In the genomic region with DNA sequence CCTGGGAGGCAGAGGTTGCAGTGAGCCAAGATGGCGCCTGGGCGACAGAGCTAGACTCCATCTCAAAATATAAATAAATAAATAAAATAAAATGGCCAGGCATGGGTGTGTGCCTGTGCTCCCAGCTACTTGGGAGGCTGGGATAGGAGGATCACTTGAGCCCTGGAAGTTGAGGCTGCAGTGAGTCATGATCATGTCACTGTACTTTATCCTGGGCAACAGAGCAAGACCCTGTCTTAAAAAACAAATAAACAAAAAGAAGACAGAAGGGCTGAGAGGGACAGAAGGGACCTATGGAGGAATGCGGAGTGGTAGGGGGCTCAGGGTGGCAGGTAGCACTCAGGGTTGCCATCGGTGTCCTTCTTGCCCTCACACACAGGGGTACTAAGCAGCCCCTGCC, we compare ENCODE assay signal across 9 cellular contexts. TPM values are rescaled to one million over a fixed set of nuclear protein-coding genes. Genes with fewer than 3 reads are reported as not detected.
A peak's percentile ranks its signal among the peaks of the same experiment; 100 is the strongest.
DNase-seq lines count a peak whose midpoint lies in the region; ATAC-seq and TF ChIP-seq lines count a peak whose summit lies in the region.
"Had no signal": no experiment of that assay in that cellular context is flagged by ENCODE, and none has a peak within 500 bp of the region (broad histone marks: within the 10 kb centered on the region; RNA-seq: fewer than 3 reads in every experiment).

No MANE protein-coding gene starts in this region.

- no peaks in the 10 kb centered on the region for H3K27me3 Mint-ChIP-seq in activated CD4-positive, alpha-beta T cell treated with anti-CD3 and anti-CD28 coated beads, Interleukin-2, amount 10 ng/mL, durations not matched to agents 24 days and 14 days
- H3K27me3 Mint-ChIP-seq in WTC11 (ENCODE audit: low read depth) (no peaks in the 10 kb centered on the region), glutamatergic neuron (ENCODE audit: unreplicated experiment) (peaks cover 11% of the 10 kb centered on the region)

- CTCF ChIA-PET in WTC11 (lab: Charles Lee) = interaction anchor here (1.1 to 2.2 kb wide), 4 partner anchors 9 to 77 kb away, joined by 4 to 19 read pairs (median 7); a partner anchor contains a TSS

- intact Hi-C loops in activated CD4-positive, alpha-beta T cell treated with anti-CD3 and anti-CD28 coated beads, Interleukin-2, amount 10 ng/mL, durations not matched to agents 24 days and 14 days (cut with micrococcal nuclease) = loop anchor here (5.0 kb wide), 1 partner anchor 88 kb away; no protein-coding TSS in a partner anchor

- peaks cover 70% of the 10 kb centered on the region for H3K4me1 Mint-ChIP-seq in activated CD4-positive, alpha-beta T cell treated with anti-CD3 and anti-CD28 coated beads, Interleukin-2, amount 10 ng/mL, durations not matched to agents 24 days and 14 days
- peaks cover 23% of the 10 kb centered on the region for H3K4me1 Mint-ChIP-seq in WTC11
- H3K4me1 Mint-ChIP-seq in glutamatergic neuron (ENCODE audit: low read depth, unreplicated experiment) = peaks cover 15% of the 10 kb centered on the region
- H3K4me1 Mint-ChIP-seq in stimulated activated effector memory CD8-positive, alpha-beta T cell treated with anti-CD3 and anti-CD28 coated beads, Interleukin-12 subunit alpha, Interleukin-12 subunit beta, amount 100 ng/mL, for 72 hours = peaks cover 80% of the 10 kb centered on the region

- H3K27ac Mint-ChIP-seq in activated CD4-positive, alpha-beta T cell treated with anti-CD3 and anti-CD28 coated beads, Interleukin-2, amount 10 ng/mL, durations not matched to agents 24 days and 14 days = peak overlapping the region; percentile 13
- no peak overlapping the region for H3K27ac Mint-ChIP-seq in WTC11
- H3K27ac Mint-ChIP-seq in glutamatergic neuron (ENCODE audit: unreplicated experiment) = peak overlapping the region; percentile 22
- peak overlapping the region; percentile 97 for H3K27ac Mint-ChIP-seq in stimulated activated effector memory CD8-positive, alpha-beta T cell treated with anti-CD3 and anti-CD28 coated beads, Interleukin-12 subunit alpha, Interleukin-12 subunit beta, amount 100 ng/mL, for 72 hours

- H3K9me3 Mint-ChIP-seq in activated CD4-positive, alpha-beta T cell treated with anti-CD3 and anti-CD28 coated beads, Interleukin-2, amount 10 ng/mL, durations not matched to agents 24 days and 14 days = no peaks in the 10 kb centered on the region
- no peaks in the 10 kb centered on the region for H3K9me3 Mint-ChIP-seq in WTC11
- no peaks in the 10 kb centered on the region for H3K9me3 Mint-ChIP-seq in glutamatergic neuron (ENCODE audit: unreplicated experiment)
- H3K9me3 Mint-ChIP-seq in stimulated activated effector memory CD8-positive, alpha-beta T cell treated with anti-CD3 and anti-CD28 coated beads, Interleukin-12 subunit alpha, Interleukin-12 subunit beta, amount 100 ng/mL, for 72 hours = no peaks in the 10 kb centered on the region

- no peak for DNase-seq in activated CD4-positive, alpha-beta T cell treated with anti-CD3 and anti-CD28 coated beads, Interleukin-2, amount 10 ng/mL, durations not matched to agents 24 days and 14 days
- no peak for DNase-seq in activated CD4-positive, alpha-beta T cell treated with anti-CD3 and anti-CD28 coated beads, Interleukin-2, amount 50 U/mL, for 1 hour
- DNase-seq in WTC11 (ENCODE audit: low spot score) (no peak), glutamatergic neuron (no peak), inferior parietal cortex (ENCODE audit: extremely low spot score) (no peak)
- DNase-seq in stimulated activated effector memory CD8-positive, alpha-beta T cell treated with anti-CD3 and anti-CD28 coated beads, Interleukin-12 subunit alpha, Interleukin-12 subunit beta, amount 100 ng/mL, for 72 hours (ENCODE audit: low spot score in 2 of 2) = no peak
- DNase-seq in activated CD4-positive, CD25-positive, alpha-beta regulatory T cell treated with anti-CD3 and anti-CD28 coated beads, Interleukin-2, amount 50 U/mL, for 72 hours = no peak
- no peak for DNase-seq in effector CD4-positive, alpha-beta T cell
- DNase-seq: GOT3 had no signal

- H3K4me3 Mint-ChIP-seq in activated CD4-positive, alpha-beta T cell treated with anti-CD3 and anti-CD28 coated beads, Interleukin-2, amount 10 ng/mL, durations not matched to agents 24 days and 14 days = no peak overlapping the region
- H3K4me3 Mint-ChIP-seq in WTC11 (no peak overlapping the region), glutamatergic neuron (ENCODE audit: unreplicated experiment) (no peak overlapping the region)
- peak overlapping the region; percentile 67 for H3K4me3 Mint-ChIP-seq in stimulated activated effector memory CD8-positive, alpha-beta T cell treated with anti-CD3 and anti-CD28 coated beads, Interleukin-12 subunit alpha, Interleukin-12 subunit beta, amount 100 ng/mL, for 72 hours

- H3K36me3 Mint-ChIP-seq in activated CD4-positive, alpha-beta T cell treated with anti-CD3 and anti-CD28 coated beads, Interleukin-2, amount 10 ng/mL, durations not matched to agents 24 days and 14 days (ENCODE audit: low read depth) = peaks cover 54% of the 10 kb centered on the region
- peaks cover 13% of the 10 kb centered on the region for H3K36me3 Mint-ChIP-seq in WTC11
- peaks cover 5% of the 10 kb centered on the region for H3K36me3 Mint-ChIP-seq in glutamatergic neuron (ENCODE audit: unreplicated experiment)
- H3K36me3 Mint-ChIP-seq in stimulated activated effector memory CD8-positive, alpha-beta T cell treated with anti-CD3 and anti-CD28 coated beads, Interleukin-12 subunit alpha, Interleukin-12 subunit beta, amount 100 ng/mL, for 72 hours = peaks cover 37% of the 10 kb centered on the region

- no peak for TF ChIP-seq CTCF in WTC11 (IDR thresholded peaks at IDR 0.05)
- TF ChIP-seq CTCF in glutamatergic neuron (IDR thresholded peaks at IDR 0.05; ENCODE audit: partially characterized antibody, unreplicated experiment) = no peak

- no peak for ATAC-seq in WTC11
- ATAC-seq in stimulated activated effector memory CD8-positive, alpha-beta T cell treated with anti-CD3 and anti-CD28 coated beads, Interleukin-12 subunit alpha, Interleukin-12 subunit beta, amount 100 ng/mL, for 72 hours = no peak

- POLR2A ChIA-PET in WTC11 (lab: Charles Lee) = no interaction called here

TF ChIP-seq in WTC11, 78 proteins besides CTCF, POLR2A, EP300 and RAD21:
- TF ChIP-seq GRHL2 (CRISPR knock-in tag; IDR thresholded peaks at IDR 0.05; ENCODE audit: insufficient replicate concordance, severe bottlenecking) = no peak
- TF ChIP-seq CREB1 (CRISPR knock-in tag; IDR thresholded peaks at IDR 0.05) = no peak
- TF ChIP-seq FOXK1 (CRISPR knock-in tag; IDR thresholded peaks at IDR 0.05) = no peak
- no peak for TF ChIP-seq NFYB (CRISPR knock-in tag; conservative IDR thresholded peaks at IDR 0.05; ENCODE audit: low read depth)
- no peak for TF ChIP-seq CREM (CRISPR knock-in tag; IDR thresholded peaks at IDR 0.05)
- TF ChIP-seq ZNF232 (CRISPR knock-in tag; IDR thresholded peaks at IDR 0.05) = no peak
- TF ChIP-seq, protein P1, sequence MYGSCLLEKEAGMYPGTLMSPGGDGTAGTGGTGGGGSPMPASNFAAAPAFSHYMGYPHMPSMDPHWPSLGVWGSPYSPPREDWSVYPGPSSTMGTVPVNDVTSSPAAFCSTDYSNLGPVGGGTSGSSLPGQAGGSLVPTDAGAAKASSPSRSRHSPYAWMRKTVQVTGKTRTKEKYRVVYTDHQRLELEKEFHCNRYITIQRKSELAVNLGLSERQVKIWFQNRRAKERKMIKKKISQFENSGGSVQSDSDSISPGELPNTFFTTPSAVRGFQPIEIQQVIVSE (CRISPR knock-in tag; IDR thresholded peaks at IDR 0.05; ENCODE audit: borderline replicate concordance) = no peak
- TF ChIP-seq ZNF121 (CRISPR knock-in tag; IDR thresholded peaks at IDR 0.05) = peak; percentile 57; the same call in 1 of the 2 replicates
TF ChIP-seq in WTC11: peak in this region for 1.

RNA-seq across cellular contexts. Expression of a gene that starts 40.8 kb away (rescaled TPM):
- total RNA-seq in activated CD4-positive, alpha-beta T cell treated with anti-CD3 and anti-CD28 coated beads, Interleukin-2, amount 10 ng/mL, durations not matched to agents 24 days and 14 days = 12.3 and 12.7 TPM in 2 replicates
- total RNA-seq in WTC11 (2021) = 38.0 to 46.0 TPM (median 40.5 TPM) in 3 replicates
- total RNA-seq in glutamatergic neuron (ENCODE audit: unreplicated experiment) = 26.4 TPM

RNA-seq across cellular contexts. Expression of a gene that starts 43.0 kb away (rescaled TPM):
- total RNA-seq in activated CD4-positive, alpha-beta T cell treated with anti-CD3 and anti-CD28 coated beads, Interleukin-2, amount 10 ng/mL, durations not matched to agents 24 days and 14 days = 39.1 and 39.8 TPM in 2 replicates
- total RNA-seq in WTC11 (2021) (15.2 to 19.3 TPM (median 15.6 TPM) in 3 replicates), glutamatergic neuron (ENCODE audit: unreplicated experiment) (13.7 TPM)

RNA-seq across cellular contexts. Expression of a gene that starts 58.7 kb away (rescaled TPM):
- total RNA-seq in activated CD4-positive, alpha-beta T cell treated with anti-CD3 and anti-CD28 coated beads, Interleukin-2, amount 10 ng/mL, durations not matched to agents 24 days and 14 days = 0.16 and 0.33 TPM in 2 replicates
- total RNA-seq in WTC11 (2021) (0.16 to 0.39 TPM (median 0.21 TPM) in 3 replicates), glutamatergic neuron (ENCODE audit: unreplicated experiment) (not detected)
